Comparison of ENCODE assay signal across 37 cellular contexts in the genomic region with DNA sequence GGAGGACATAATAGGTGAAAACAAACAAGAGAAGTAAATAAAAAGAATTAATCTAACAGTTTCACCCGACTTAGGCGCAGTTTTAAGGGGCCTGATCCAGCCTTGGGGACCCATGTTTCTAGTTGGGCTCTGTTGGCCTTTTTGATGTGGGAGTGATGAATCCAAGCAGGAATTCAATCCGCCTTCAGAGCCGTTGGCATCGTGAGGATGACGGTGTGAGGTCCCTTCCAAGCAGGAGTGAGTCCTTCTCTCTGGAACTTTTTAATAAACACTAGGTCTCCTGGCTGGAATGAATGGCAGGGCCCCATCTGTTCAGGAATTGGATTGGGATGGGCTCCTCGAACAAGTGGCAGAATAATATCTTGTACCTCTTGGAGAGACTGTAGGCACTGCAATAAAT. TPM values are rescaled to one million over a fixed set of nuclear protein-coding genes. Genes with fewer than 3 reads are reported as not detected.
"Had no signal": no experiment of that assay in that cellular context is flagged by ENCODE, and none has a peak within 500 bp of the region (broad histone marks: within the 10 kb centered on the region; RNA-seq: fewer than 3 reads in every experiment).

No MANE protein-coding gene starts in this region.

- H3K27me3 Mint-ChIP-seq: activated naive CD4-positive, alpha-beta T cell treated with anti-CD3 and anti-CD28 coated beads, Interleukin-2, amount 50 U/mL, for 24 hours; central memory CD8-positive, alpha-beta T cell; dendritic cell treated with granulocyte-macrophage colony-stimulating factor and Interleukin-4, amounts not matched to agents 40 ng/mL and 50 ng/mL, for 4 days had no signal

- H3K4me3 ChIP-seq: adrenal gland, ascending aorta, breast epithelium, coronary artery, dorsolateral prefrontal cortex, esophagus muscularis mucosa, gastrocnemius medialis, heart left ventricle had no signal

- DNase-seq: activated CD4-positive, alpha-beta memory T cell treated with anti-CD3 and anti-CD28 coated beads for 36 hours; activated CD4-positive, alpha-beta T cell treated with anti-CD3 and anti-CD28 coated beads for 36 hours; activated CD4-positive, alpha-beta T cell treated with anti-CD3 and anti-CD28 coated beads, Interleukin-2, amount 10 ng/mL, durations not matched to agents 24 days and 14 days; activated CD4-positive, CD25-positive, alpha-beta regulatory T cell; activated CD4-positive, CD25-positive, alpha-beta regulatory T cell treated with anti-CD3 and anti-CD28 coated beads, Interleukin-2, amount 50 U/mL, for 72 hours; activated CD8-positive, alpha-beta memory T cell treated with anti-CD3 and anti-CD28 coated beads, Interleukin-2, amount 10 ng/mL, durations not matched to agents 7 days and 5 days; activated CD8-positive, alpha-beta memory T cell treated with anti-CD3 and anti-CD28 coated beads, Interleukin-2, amount 50 U/mL, for 4 hours; activated CD8-positive, alpha-beta T cell treated with anti-CD3 and anti-CD28 coated beads, Interleukin-2, amount 10 ng/mL, durations not matched to agents 7 days and 5 days; activated effector memory CD4-positive, alpha-beta T cell treated with anti-CD3 and anti-CD28 coated beads, Interleukin-2, amount 50 U/mL, for 16 hours; activated naive CD4-positive, alpha-beta T cell treated with anti-CD3 and anti-CD28 coated beads for 36 hours; activated naive CD8-positive, alpha-beta T cell treated with anti-CD3 and anti-CD28 coated beads for 36 hours; activated naive CD8-positive, alpha-beta T cell treated with anti-CD3 and anti-CD28 coated beads, Interleukin-2, amount 50 U/mL, for 24 hours; activated T-cell treated with anti-CD3 and anti-CD28 coated beads, Interleukin-2, amount 50 U/mL, for 1 hour; activated T-cell treated with anti-CD3 and anti-CD28 coated beads, Interleukin-2, amount 50 U/mL, for 48 hours; adrenal gland; amygdala; dorsolateral prefrontal cortex; effector memory CD4-positive, alpha-beta T cell; erythroblast; foreskin keratinocyte; gastrocnemius medialis; glutamatergic neuron; heart left ventricle; T-helper 1 cell; T-helper 2 cell had no signal

- H3K27ac ChIP-seq: adrenal gland, ascending aorta, breast epithelium, coronary artery, dorsolateral prefrontal cortex, esophagus muscularis mucosa, foreskin keratinocyte, gastrocnemius medialis, heart left ventricle had no signal

- H3K9me3 ChIP-seq: adrenal gland, ascending aorta, breast epithelium, esophagus muscularis mucosa, gastrocnemius medialis, heart left ventricle had no signal

- H3K27me3 ChIP-seq: adrenal gland, ascending aorta, breast epithelium, dorsolateral prefrontal cortex, esophagus muscularis mucosa, gastrocnemius medialis, heart left ventricle had no signal

- H3K36me3 ChIP-seq: adrenal gland, ascending aorta, breast epithelium, esophagus muscularis mucosa, gastrocnemius medialis, heart left ventricle had no signal

- ATAC-seq: activated CD4-positive, alpha-beta T cell treated with anti-CD3 and anti-CD28 coated beads for 36 hours; activated CD8-positive, alpha-beta memory T cell treated with anti-CD3 and anti-CD28 coated beads, Interleukin-2, amount 10 ng/mL, durations not matched to agents 7 days and 5 days; activated CD8-positive, alpha-beta T cell treated with anti-CD3 and anti-CD28 coated beads, Interleukin-2, amount 10 ng/mL, durations not matched to agents 7 days and 5 days; activated naive CD8-positive, alpha-beta T cell treated with anti-CD3 and anti-CD28 coated beads, Interleukin-2, amount 50 U/mL, for 24 hours; foreskin keratinocyte; gastrocnemius medialis; heart left ventricle had no signal

- H3K36me3 Mint-ChIP-seq: activated CD4-positive, alpha-beta memory T cell treated with anti-CD3 and anti-CD28 coated beads for 36 hours; activated CD8-positive, alpha-beta memory T cell treated with anti-CD3 and anti-CD28 coated beads, Interleukin-2, amount 10 ng/mL, durations not matched to agents 7 days and 5 days; activated naive CD4-positive, alpha-beta T cell treated with anti-CD3 and anti-CD28 coated beads, Interleukin-2, amount 50 U/mL, for 24 hours; activated naive CD8-positive, alpha-beta T cell treated with anti-CD3 and anti-CD28 coated beads for 36 hours; brain had no signal

- H3K9me3 Mint-ChIP-seq: activated CD4-positive, alpha-beta memory T cell treated with anti-CD3 and anti-CD28 coated beads for 36 hours; activated CD4-positive, alpha-beta T cell treated with anti-CD3 and anti-CD28 coated beads, Interleukin-2, amount 10 ng/mL, durations not matched to agents 24 days and 14 days; activated naive CD4-positive, alpha-beta T cell treated with anti-CD3 and anti-CD28 coated beads for 36 hours; activated naive CD4-positive, alpha-beta T cell treated with anti-CD3 and anti-CD28 coated beads, Interleukin-2, amount 50 U/mL, for 24 hours; activated naive CD8-positive, alpha-beta T cell treated with anti-CD3 and anti-CD28 coated beads for 36 hours; activated naive CD8-positive, alpha-beta T cell treated with anti-CD3 and anti-CD28 coated beads, Interleukin-2, amount 50 U/mL, for 24 hours; activated T-helper 1 cell treated with anti-CD3 and anti-CD28 coated beads, Interleukin-12 subunit alpha, Interleukin-12 subunit beta, Interleukin-2, Interleukin-4 antibody, amounts not matched to agents 30 ng/mL and 10 ng/mL and 1 ng/mL, durations not matched to agents 14 hours and 24 hours and 36 hours; activated T-helper 2 cell treated with anti-CD3 and anti-CD28 coated beads, Interferon-gamma antibody, Interleukin-2, Interleukin-4, amounts not matched to agents 10 μg/mL and 5 μg/mL and 100 μg/mL, durations not matched to agents 14 hours and 24 hours and 36 hours; central memory CD8-positive, alpha-beta T cell; dendritic cell treated with granulocyte-macrophage colony-stimulating factor and Interleukin-4, amounts not matched to agents 40 ng/mL and 50 ng/mL, for 4 days had no signal

- H3K4me1 ChIP-seq: ascending aorta, breast epithelium had no signal

- H3K4me3 Mint-ChIP-seq: activated CD4-positive, alpha-beta memory T cell treated with anti-CD3 and anti-CD28 coated beads for 36 hours; activated CD4-positive, alpha-beta T cell treated with anti-CD3 and anti-CD28 coated beads for 36 hours; activated CD4-positive, alpha-beta T cell treated with anti-CD3 and anti-CD28 coated beads, Interleukin-2, amount 10 ng/mL, durations not matched to agents 24 days and 14 days; activated CD8-positive, alpha-beta memory T cell treated with anti-CD3 and anti-CD28 coated beads, Interleukin-2, amount 10 ng/mL, durations not matched to agents 7 days and 5 days; activated CD8-positive, alpha-beta T cell treated with anti-CD3 and anti-CD28 coated beads, Interleukin-2, amount 10 ng/mL, durations not matched to agents 7 days and 5 days; activated naive CD4-positive, alpha-beta T cell treated with anti-CD3 and anti-CD28 coated beads for 36 hours; activated naive CD4-positive, alpha-beta T cell treated with anti-CD3 and anti-CD28 coated beads, Interleukin-2, amount 50 U/mL, for 24 hours; activated naive CD8-positive, alpha-beta T cell treated with anti-CD3 and anti-CD28 coated beads for 36 hours; activated naive CD8-positive, alpha-beta T cell treated with anti-CD3 and anti-CD28 coated beads, Interleukin-2, amount 50 U/mL, for 24 hours; activated T-helper 1 cell treated with anti-CD3 and anti-CD28 coated beads, Interleukin-12 subunit alpha, Interleukin-12 subunit beta, Interleukin-2, Interleukin-4 antibody, amounts not matched to agents 30 ng/mL and 10 ng/mL and 1 ng/mL, durations not matched to agents 14 hours and 24 hours and 36 hours; brain; central memory CD8-positive, alpha-beta T cell; dendritic cell treated with granulocyte-macrophage colony-stimulating factor and Interleukin-4, amounts not matched to agents 40 ng/mL and 50 ng/mL, for 4 days had no signal

- H3K27ac Mint-ChIP-seq: activated CD4-positive, alpha-beta memory T cell treated with anti-CD3 and anti-CD28 coated beads for 36 hours; activated CD4-positive, alpha-beta T cell treated with anti-CD3 and anti-CD28 coated beads for 36 hours; activated CD4-positive, alpha-beta T cell treated with anti-CD3 and anti-CD28 coated beads, Interleukin-2, amount 10 ng/mL, durations not matched to agents 24 days and 14 days; activated CD8-positive, alpha-beta memory T cell treated with anti-CD3 and anti-CD28 coated beads, Interleukin-2, amount 10 ng/mL, durations not matched to agents 7 days and 5 days; activated CD8-positive, alpha-beta T cell treated with anti-CD3 and anti-CD28 coated beads, Interleukin-2, amount 10 ng/mL, durations not matched to agents 7 days and 5 days; activated naive CD4-positive, alpha-beta T cell treated with anti-CD3 and anti-CD28 coated beads for 36 hours; activated naive CD4-positive, alpha-beta T cell treated with anti-CD3 and anti-CD28 coated beads, Interleukin-2, amount 50 U/mL, for 24 hours; activated naive CD8-positive, alpha-beta T cell treated with anti-CD3 and anti-CD28 coated beads for 36 hours; activated naive CD8-positive, alpha-beta T cell treated with anti-CD3 and anti-CD28 coated beads, Interleukin-2, amount 50 U/mL, for 24 hours; activated T-helper 1 cell treated with anti-CD3 and anti-CD28 coated beads, Interleukin-12 subunit alpha, Interleukin-12 subunit beta, Interleukin-2, Interleukin-4 antibody, amounts not matched to agents 30 ng/mL and 10 ng/mL and 1 ng/mL, durations not matched to agents 14 hours and 24 hours and 36 hours; activated T-helper 2 cell treated with anti-CD3 and anti-CD28 coated beads, Interferon-gamma antibody, Interleukin-2, Interleukin-4, amounts not matched to agents 10 μg/mL and 5 μg/mL and 100 μg/mL, durations not matched to agents 14 hours and 24 hours and 36 hours; brain; dendritic cell treated with granulocyte-macrophage colony-stimulating factor and Interleukin-4, amounts not matched to agents 40 ng/mL and 50 ng/mL, for 4 days had no signal

- H3K4me1 Mint-ChIP-seq: activated CD8-positive, alpha-beta memory T cell treated with anti-CD3 and anti-CD28 coated beads, Interleukin-2, amount 10 ng/mL, durations not matched to agents 7 days and 5 days; central memory CD8-positive, alpha-beta T cell had no signal

RNA-seq across cellular contexts. Expression of a gene that starts 26.1 kb away (rescaled TPM):
- total RNA-seq: activated CD4-positive, alpha-beta memory T cell treated with anti-CD3 and anti-CD28 coated beads for 36 hours; activated CD4-positive, alpha-beta T cell treated with anti-CD3 and anti-CD28 coated beads for 36 hours; activated CD4-positive, alpha-beta T cell treated with anti-CD3 and anti-CD28 coated beads, Interleukin-2, amount 10 ng/mL, durations not matched to agents 24 days and 14 days; activated CD8-positive, alpha-beta memory T cell treated with anti-CD3 and anti-CD28 coated beads for 36 hours; activated CD8-positive, alpha-beta memory T cell treated with anti-CD3 and anti-CD28 coated beads, Interleukin-2, amount 10 ng/mL, durations not matched to agents 7 days and 5 days; activated CD8-positive, alpha-beta T cell treated with anti-CD3 and anti-CD28 coated beads, Interleukin-2, amount 10 ng/mL, durations not matched to agents 7 days and 5 days; activated naive CD4-positive, alpha-beta T cell treated with anti-CD3 and anti-CD28 coated beads for 36 hours; activated naive CD8-positive, alpha-beta T cell treated with anti-CD3 and anti-CD28 coated beads for 36 hours; activated T-helper 1 cell treated with anti-CD3 and anti-CD28 coated beads, Interleukin-12 subunit alpha, Interleukin-12 subunit beta, Interleukin-2, Interleukin-4 antibody, amounts not matched to agents 30 ng/mL and 10 ng/mL and 1 ng/mL, durations not matched to agents 14 hours and 24 hours and 36 hours; activated T-helper 2 cell treated with anti-CD3 and anti-CD28 coated beads, Interferon-gamma antibody, Interleukin-2, Interleukin-4, amounts not matched to agents 10 μg/mL and 5 μg/mL and 100 μg/mL, durations not matched to agents 14 hours and 24 hours and 36 hours; ascending aorta; cardiac septum; esophagus muscularis mucosa; foreskin keratinocyte had no signal
- polyA plus RNA-seq: foreskin keratinocyte had no signal
